In the genomic region with DNA sequence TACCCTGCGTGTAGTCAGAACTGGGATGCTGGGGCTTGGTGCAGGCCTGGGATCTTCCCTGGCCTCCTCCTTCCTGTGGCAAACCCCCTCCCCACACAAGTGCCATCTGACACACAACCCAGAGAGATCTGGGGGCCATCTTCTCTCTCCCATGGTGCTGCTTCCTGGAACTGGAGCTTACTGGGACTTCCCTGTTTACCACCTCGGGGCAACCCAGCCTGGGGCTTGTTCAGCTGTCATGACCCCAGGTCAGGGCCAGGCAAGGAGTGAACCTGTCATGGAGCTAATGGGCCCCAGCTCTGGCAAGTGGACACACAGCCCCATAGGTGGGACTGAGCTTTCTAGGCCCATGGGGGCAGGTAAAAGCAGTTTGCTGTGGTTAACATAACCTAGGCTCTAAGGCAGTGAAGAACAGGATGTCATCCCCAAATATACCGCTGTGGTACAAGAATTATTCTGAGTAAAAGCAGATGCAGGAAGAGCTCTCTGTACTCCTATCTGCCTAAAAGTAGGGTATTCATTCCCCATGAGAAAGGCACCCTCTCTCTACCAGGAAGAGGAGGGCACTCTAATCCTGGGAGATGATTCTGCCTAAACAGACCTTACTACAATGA, we compare ENCODE assay signal across 11 cellular contexts. TPM values are rescaled to one million over a fixed set of nuclear protein-coding genes. Genes with fewer than 3 reads are reported as not detected.
A peak's percentile ranks its signal among the peaks of the same experiment; 100 is the strongest.
DNase-seq lines count a peak whose midpoint lies in the region; ATAC-seq and TF ChIP-seq lines count a peak whose summit lies in the region.
"Had no signal": no experiment of that assay in that cellular context is flagged by ENCODE, and none has a peak within 500 bp of the region (broad histone marks: within the 10 kb centered on the region; RNA-seq: fewer than 3 reads in every experiment).

No MANE protein-coding gene starts in this region.

- intact Hi-C loops in CD4-positive, alpha-beta T cell (cut with DNase I, micrococcal nuclease): loop anchor here in 1 of 2 experiments (10.0 kb wide), 2 partner anchors 269 to 299 kb away; partner anchors contain the start of genes C1orf35 and MRPL55

- peaks cover 47% of the 10 kb centered on the region for H3K4me1 Mint-ChIP-seq in CD4-positive, alpha-beta T cell (ENCODE audit: low read depth)
- H3K4me1 Mint-ChIP-seq in naive B cell: peaks cover 51 to 82% (median 55%) of the 10 kb centered on the region in 3 donors

- peaks cover 25% of the 10 kb centered on the region for H3K4me1 ChIP-seq in adipocyte (ENCODE audit: control insufficient read depth, insufficient read depth, low read length)

- no peak overlapping the region for H3K27ac ChIP-seq in CD4-positive, alpha-beta T cell (ENCODE audit: low read depth, low read length)
- H3K27ac ChIP-seq: psoas muscle had no signal

- CTCF ChIA-PET in CD4-positive, alpha-beta T cell (lab: Charles Lee): interaction anchor here (1.1 kb wide), 1 partner anchor 191 kb away, joined by 3 read pairs; no protein-coding TSS in a partner anchor

- H3K27me3 ChIP-seq in CD4-positive, alpha-beta T cell (ENCODE audit: control insufficient read depth, insufficient read depth, low read length): no peaks in the 10 kb centered on the region
- H3K27me3 ChIP-seq in adipocyte (replicated peaks; ENCODE audit: control insufficient read depth, insufficient read depth, low read length): no peaks in the 10 kb centered on the region

- peak overlapping the region; percentile 90 for H3K27ac Mint-ChIP-seq in CD4-positive, alpha-beta T cell
- peak overlapping the region in 3 of 6 donors; percentile 37 to 87 (median 50) for H3K27ac Mint-ChIP-seq in naive B cell

- TF ChIP-seq CTCF in CD4-positive, alpha-beta T cell (IDR thresholded peaks at IDR 0.05): no peak

- no peaks in the 10 kb centered on the region for H3K27me3 Mint-ChIP-seq in CD4-positive, alpha-beta T cell
- H3K27me3 Mint-ChIP-seq in naive B cell: no peaks in the 10 kb centered on the region

- H3K4me3 ChIP-seq in Jurkat, Clone E6-1 (ENCODE audit: low read length): peak overlapping the region; percentile 83
- peak overlapping the region; percentile 94 for H3K4me3 ChIP-seq in adipocyte (ENCODE audit: low read length)

- no peak for DNase-seq in CD4-positive, alpha-beta T cell
- peak; percentile 59 for DNase-seq in Jurkat, Clone E6-1 (ENCODE audit: low read depth, low spot score)
- DNase-seq in adipocyte (ENCODE audit: low read depth) (no peak), naive B cell (no peak)
- no peak for DNase-seq in stimulated activated naive CD4-positive, alpha-beta T cell treated with Interleukin-2 at 50 U/mL for 16 hours (lab: John Stamatoyannopoulos, UW)
- DNase-seq: NCI-H446; psoas muscle; stimulated activated CD8-positive, alpha-beta memory T cell treated with anti-CD3 and anti-CD28 coated beads, Interleukin-4, amount 100 ng/mL, for 48 hours had no signal

- POLR2A ChIA-PET in CD4-positive, alpha-beta T cell (lab: Charles Lee): interaction anchor here (0.8 to 3.8 kb wide), 3 partner anchors 52 to 83 kb away, joined by 3 to 20 read pairs (median 4); partner anchors contain the start of gene RNF187

- H3K9me3 Mint-ChIP-seq in CD4-positive, alpha-beta T cell: no peaks in the 10 kb centered on the region
- no peaks in the 10 kb centered on the region for H3K9me3 Mint-ChIP-seq in naive B cell

- ATAC-seq in CD4-positive, alpha-beta T cell (ENCODE audit: poor library complexity): no peak
- ATAC-seq in naive B cell (ENCODE audit: low read depth in 2 of 2) (no peak), HG02870 (IDR thresholded peaks at IDR 0.05; ENCODE audit: unreplicated experiment) (no peak), HG03378 (IDR thresholded peaks at IDR 0.05; ENCODE audit: unreplicated experiment) (no peak), HG03039 (IDR thresholded peaks at IDR 0.05; ENCODE audit: unreplicated experiment) (no peak)
- ATAC-seq: psoas muscle had no signal

- H3K4me3 Mint-ChIP-seq in CD4-positive, alpha-beta T cell: peak overlapping the region; percentile 96
- peak overlapping the region in 7 of 8 donors; percentile 68 to 97 (median 91) for H3K4me3 Mint-ChIP-seq in naive B cell

- peaks cover 54% of the 10 kb centered on the region for H3K36me3 Mint-ChIP-seq in CD4-positive, alpha-beta T cell (ENCODE audit: low read depth)
- H3K36me3 Mint-ChIP-seq in naive B cell: no peaks in the 10 kb centered on the region

- peak overlapping the region; percentile 93 for H3K9ac ChIP-seq in adipocyte (ENCODE audit: low read length)

- peaks cover 20% of the 10 kb centered on the region for H3K36me3 ChIP-seq in adipocyte (ENCODE audit: control insufficient read depth, insufficient read depth, low read length, severe bottlenecking)

- no peaks in the 10 kb centered on the region for H3K9me3 ChIP-seq in CD4-positive, alpha-beta T cell (ENCODE audit: control insufficient read depth, low read length)
- H3K9me3 ChIP-seq in adipocyte (ENCODE audit: control insufficient read depth, low read length): no peaks in the 10 kb centered on the region
- H3K9me3 ChIP-seq: psoas muscle had no signal

RNA-seq across cellular contexts. Expression of gene TRIM11, which starts 2.4 kb away (rescaled TPM):
- total RNA-seq in CD4-positive, alpha-beta T cell: 10 to 100 TPM; 32.0 to 32.6 TPM
- 23.6 TPM for polyA plus RNA-seq in Jurkat, Clone E6-1 (2012; ENCODE audit: insufficient read depth, insufficient read length)
- polyA plus RNA-seq in naive B cell (ENCODE audit: low read depth in 6 of 6): 10 to 100 TPM in 4 of 6 donors, 1 to 10 TPM in 1, not detected in 1; 8.3 to 20.8 (median 16.4) TPM

RNA-seq across cellular contexts. Expression of gene TRIM17, which starts 12.4 kb away (rescaled TPM):
- under 1 TPM; 0.73 to 0.96 TPM for total RNA-seq in CD4-positive, alpha-beta T cell
- not detected for polyA plus RNA-seq in Jurkat, Clone E6-1 (2012; ENCODE audit: insufficient read depth, insufficient read length)
- under 1 TPM in 4 of 6 donors, not detected in 2; 0.24 to 0.27 (median 0.26) TPM for polyA plus RNA-seq in naive B cell (ENCODE audit: low read depth in 6 of 6)
- total RNA-seq: psoas muscle had no signal
